ENCODE assay signal across 8 cellular contexts in genomic region chr15:65184944-65185717, GRCh38. TPM values are rescaled to one million over a fixed set of nuclear protein-coding genes. Genes with fewer than 3 reads are reported as not detected.
DNase-seq lines count a peak whose midpoint lies in the region; ATAC-seq, FAIRE-seq and TF ChIP-seq lines count a peak whose summit lies in the region.

Gene CLPX (minus strand): TSS chr15:65185342. CDS start chr15:65185153, 189 bp downstream.

- H3K27ac ChIP-seq in parathyroid adenoma: peak within 1 kb of the TSS; percentile 88
- peak within 1 kb of the TSS; percentile 94 to 97 for H3K27ac ChIP-seq in tibial artery

- H3K4me3 ChIP-seq in adipocyte (ENCODE audit: low read length) (peak within 1 kb of the TSS; percentile 95), parathyroid adenoma (ENCODE audit: low read depth, low read length) (peak within 1 kb of the TSS; percentile 86), tibial artery (peak within 1 kb of the TSS; percentile 77 to 93)

- H3K9me3 ChIP-seq in adipocyte (ENCODE audit: control insufficient read depth, low read length) (no peaks in the 10 kb centered on the region), parathyroid adenoma (ENCODE audit: control insufficient read depth, low read length) (no peaks in the 10 kb centered on the region), tibial artery (no peaks in the 10 kb centered on the region)

- H3K79me2 ChIP-seq in parathyroid adenoma: peaks cover 8% of the 10 kb centered on the region

- FAIRE-seq in GM12891 (lab: Jason Lieb, UNC): peak; percentile 95

- intact Hi-C loops in cardiac septum (cut with DNase I): loop anchor here (2.0 to 5.0 kb wide), 3 partner anchors 52 to 117 kb away; partner anchors contain the start of genes PARP16, PDCD7 and RNU5B-1
- intact Hi-C loops in tibial artery (cut with DNase I; ENCODE audit: low total_unique reads): loop anchor here (2.0 to 10.0 kb wide), 2 partner anchors 50 to 112 kb away; partner anchors contain the start of genes PDCD7 and RNU5A-1

- ATAC-seq in HG02840 (IDR thresholded peaks at IDR 0.05; ENCODE audit: low FRiP score, unreplicated experiment): peak; percentile 70

- H3K27me3 ChIP-seq in adipocyte (replicated peaks; ENCODE audit: control insufficient read depth, insufficient read depth, low read length): no peaks in the 10 kb centered on the region
- no peaks in the 10 kb centered on the region for H3K27me3 ChIP-seq in parathyroid adenoma (ENCODE audit: control insufficient read depth, insufficient read depth, low read length)
- no peaks in the 10 kb centered on the region for H3K27me3 ChIP-seq in tibial artery

- TF ChIP-seq CTCF in parathyroid adenoma (IDR thresholded peaks at IDR 0.05) (no peak), tibial artery (IDR thresholded peaks at IDR 0.05) (no peak)

- DNase-seq in GM12891 (ENCODE audit: insufficient read length, low spot score) (peak; percentile 83), NCI-H1436 treated with DMSO at 0.1 percent for 48 hours (lab: John Stamatoyannopoulos, UW) (peak; percentile 52), T follicular helper cell (ENCODE audit: low read depth) (peak; percentile 89), adipocyte (ENCODE audit: low read depth) (peak; percentile 94), cardiac septum (ENCODE audit: low spot score) (peak; percentile 95), tibial artery (peak; percentile 92 to 98)

- TF ChIP-seq POLR2A in GM12891 (IDR thresholded peaks at IDR 0.05; ENCODE audit: low read depth, low read length): peak; percentile 83

- peak within 1 kb of the TSS; percentile 90 for H2AFZ ChIP-seq in parathyroid adenoma

- peaks cover 4% of the 10 kb centered on the region for H3K36me3 ChIP-seq in adipocyte (ENCODE audit: control insufficient read depth, insufficient read depth, low read length, severe bottlenecking)
- H3K36me3 ChIP-seq in parathyroid adenoma (ENCODE audit: control insufficient read depth, insufficient read depth, low read length): no peaks in the 10 kb centered on the region
- peaks cover 0 to 5% (median 0%) of the 10 kb centered on the region in 3 donors for H3K36me3 ChIP-seq in tibial artery

- H3K4me1 ChIP-seq in adipocyte (ENCODE audit: control insufficient read depth, insufficient read depth, low read length) (peaks cover 18% of the 10 kb centered on the region), parathyroid adenoma (no peaks in the 10 kb centered on the region), tibial artery (peaks cover 0 to 35% (median 16%) of the 10 kb centered on the region in 4 donors)

- H3K9ac ChIP-seq in adipocyte (ENCODE audit: low read length): peak within 1 kb of the TSS; percentile 98
- peak within 1 kb of the TSS; percentile 72 for H3K9ac ChIP-seq in parathyroid adenoma

- peak within 1 kb of the TSS; percentile 81 for H3K4me2 ChIP-seq in parathyroid adenoma (ENCODE audit: low read length)

TF ChIP-seq in GM12891, 5 proteins besides CTCF, POLR2A, EP300 and RAD21:
- TF ChIP-seq POLR2AphosphoS5 (IDR thresholded peaks at IDR 0.05; ENCODE audit: low read depth, low read length): peak; percentile 88
- TF ChIP-seq PAX5 (IDR thresholded peaks at IDR 0.05; ENCODE audit: insufficient read depth, low read length, severe bottlenecking): no peak
- peak; percentile 11; the same call in 1 of the 2 replicates for TF ChIP-seq TAF1 (IDR thresholded peaks at IDR 0.05; ENCODE audit: low read depth, low read length)
- TF ChIP-seq POU2F2 (IDR thresholded peaks at IDR 0.05; ENCODE audit: low read depth, low read length): peak; percentile 67; the same call in 1 of the 2 replicates
- 0 out of 2 replicates have a peak, but pooled peaks have one; percentile 4 for TF ChIP-seq SPI1 (IDR thresholded peaks at IDR 0.05; ENCODE audit: low read depth, low read length)

RNA-seq across cellular contexts. Expression of gene CLPX, which starts in this region (rescaled TPM):
- 24.9 TPM for polyA plus RNA-seq in GM12891 (2012; ENCODE audit: low read depth, missing spikeins)
- 55.9 TPM for total RNA-seq in cardiac septum

Comparison
In these comparisons a context has a peak if more than half of its experiments do, and no peak if none do; other contexts are left out.
1. Peak in every context shown above with its lines: DNase-seq, ATAC-seq, H3K4me3 ChIP-seq and H3K27ac ChIP-seq.